In genomic region chr1:67572594-67573221, GRCh38 we compare ENCODE assay signal across 13 cellular contexts.
DNase-seq lines count a peak whose midpoint lies in the region; ATAC-seq and TF ChIP-seq lines count a peak whose summit lies in the region.
"Had no signal": no experiment of that assay in that cellular context is flagged by ENCODE, and none has a peak within 500 bp of the region (broad histone marks: within the 10 kb centered on the region; RNA-seq: fewer than 3 reads in every experiment).

No MANE protein-coding gene starts in this region.

- no peaks in the 10 kb centered on the region for H3K36me3 Mint-ChIP-seq in GM23338 (ENCODE audit: low read depth)
- no peaks in the 10 kb centered on the region for H3K36me3 Mint-ChIP-seq in activated T-cell treated with anti-CD3 and anti-CD28 coated beads, Interleukin-2, amount 50 U/mL, for 4 hours (ENCODE audit: insufficient read depth)

- no peaks in the 10 kb centered on the region for H4K20me1 ChIP-seq in GM23338 (replicated peaks; ENCODE audit: insufficient read depth)

- H3K27ac Mint-ChIP-seq in GM23338, result no peak overlapping the region
- H3K27ac Mint-ChIP-seq: dendritic cell treated with granulocyte-macrophage colony-stimulating factor and Interleukin-4, amounts not matched to agents 40 ng/mL and 50 ng/mL, for 4 days had no signal

- intact Hi-C loops in left cardiac atrium (cut with DNase I), result no loop called here

- ATAC-seq in GM23338 (peak; percentile 39; the same call in 2 of the 3 replicates), left cardiac atrium (peak; percentile 43 to 64)
- ATAC-seq in activated T-cell treated with anti-CD3 and anti-CD28 coated beads, Interleukin-2, amount 50 U/mL, for 4 hours, result no peak

- H3K9me3 Mint-ChIP-seq in GM23338, result no peaks in the 10 kb centered on the region
- no peaks in the 10 kb centered on the region for H3K9me3 Mint-ChIP-seq in activated T-cell treated with anti-CD3 and anti-CD28 coated beads, Interleukin-2, amount 50 U/mL, for 4 hours
- H3K9me3 Mint-ChIP-seq: dendritic cell treated with granulocyte-macrophage colony-stimulating factor and Interleukin-4, amounts not matched to agents 40 ng/mL and 50 ng/mL, for 4 days; neural crest cell had no signal

- H3K4me1 ChIP-seq in GM23338 (ENCODE audit: insufficient read depth) (no peaks in the 10 kb centered on the region), skeletal muscle satellite cell (ENCODE audit: control insufficient read depth, insufficient read depth, low read length) (peaks cover 42% of the 10 kb centered on the region)

- no peak for TF ChIP-seq CTCF in GM23338 (conservative IDR thresholded peaks at IDR 0.05; ENCODE audit: low read depth in 2 of 2)

- H3K4me1 Mint-ChIP-seq in GM23338, result peaks cover 6% of the 10 kb centered on the region; the same call in 2 of the 3 replicates
- H3K4me1 Mint-ChIP-seq in activated T-cell treated with anti-CD3 and anti-CD28 coated beads, Interleukin-2, amount 50 U/mL, for 4 hours (ENCODE audit: low read depth), result no peaks in the 10 kb centered on the region

- POLR2A ChIA-PET in HEK293T (lab: Yijun Ruan, JAX), result interaction anchor here (4.7 kb wide), 1 partner anchor 112 kb away, joined by 27 read pairs; the partner anchor contains the start of gene GADD45A

- H3K9me2 ChIP-seq in GM23338 (ENCODE audit: insufficient read depth), result no peaks in the 10 kb centered on the region

- H3K9ac ChIP-seq in skeletal muscle satellite cell (ENCODE audit: low read depth, low read length), result peak overlapping the region; percentile 12
- H3K9ac ChIP-seq: KMS-11 had no signal

- no peak overlapping the region for H3K27ac ChIP-seq in GM23338 (ENCODE audit: low read depth)
- H3K27ac ChIP-seq: KMS-11, suprapubic skin had no signal

- no peak for DNase-seq in GM23338 (ENCODE audit: low spot score)
- DNase-seq in NCI-H510A (lab: John Stamatoyannopoulos, UW), result peak; percentile 61
- no peak for DNase-seq in left cardiac atrium
- DNase-seq in HEK293T (ENCODE audit: extremely low spot score), result no peak
- no peak for DNase-seq in activated T-cell treated with anti-CD3 and anti-CD28 coated beads, Interleukin-2, amount 50 U/mL, for 4 hours
- DNase-seq in T1000 (lab: John Stamatoyannopoulos, UW), result no peak
- no peak for DNase-seq in amniotic stem cell (lab: John Stamatoyannopoulos, UW)
- DNase-seq: DMS153 had no signal

- H3K27me3 ChIP-seq in GM23338 (ENCODE audit: insufficient read depth) (no peaks in the 10 kb centered on the region), skeletal muscle satellite cell (ENCODE audit: control insufficient read depth, insufficient read depth, low read length) (no peaks in the 10 kb centered on the region)
- H3K27me3 ChIP-seq: suprapubic skin had no signal

- H3K4me2 ChIP-seq in GM23338 (no peak overlapping the region), skeletal muscle satellite cell (ENCODE audit: low read length) (no peak overlapping the region)
- H3K4me2 ChIP-seq: KMS-11 had no signal

- no peaks in the 10 kb centered on the region for H3K9me3 ChIP-seq in skeletal muscle satellite cell (replicated peaks; ENCODE audit: low read length)
- H3K9me3 ChIP-seq: suprapubic skin had no signal

- H3K79me2 ChIP-seq in GM23338 (replicated peaks; ENCODE audit: insufficient read depth), result no peaks in the 10 kb centered on the region

- CTCF ChIA-PET in HEK293T (lab: Yijun Ruan, JAX), result interaction anchor here (0.7 to 4.2 kb wide), 3 partner anchors 11 to 188 kb away, joined by 4 to 19 read pairs (median 11); no protein-coding TSS in a partner anchor

- no peak overlapping the region for H3K4me3 Mint-ChIP-seq in GM23338
- H3K4me3 Mint-ChIP-seq in activated T-cell treated with anti-CD3 and anti-CD28 coated beads, Interleukin-2, amount 50 U/mL, for 4 hours, result no peak overlapping the region
- H3K4me3 Mint-ChIP-seq: dendritic cell treated with granulocyte-macrophage colony-stimulating factor and Interleukin-4, amounts not matched to agents 40 ng/mL and 50 ng/mL, for 4 days; neural crest cell had no signal

- H3F3A ChIP-seq in GM23338 (replicated peaks; ENCODE audit: low read depth), result no peaks in the 10 kb centered on the region

- H3K27me3 Mint-ChIP-seq in GM23338 (ENCODE audit: insufficient read depth, low read depth, poor library complexity), result peaks cover 2% of the 10 kb centered on the region
- no peaks in the 10 kb centered on the region for H3K27me3 Mint-ChIP-seq in activated T-cell treated with anti-CD3 and anti-CD28 coated beads, Interleukin-2, amount 50 U/mL, for 4 hours (ENCODE audit: low read depth)
- H3K27me3 Mint-ChIP-seq: dendritic cell treated with granulocyte-macrophage colony-stimulating factor and Interleukin-4, amounts not matched to agents 40 ng/mL and 50 ng/mL, for 4 days had no signal

- no peak overlapping the region for H3K4me3 ChIP-seq in GM23338
- H3K4me3 ChIP-seq in skeletal muscle satellite cell (ENCODE audit: low read length), result no peak overlapping the region
- H3K4me3 ChIP-seq: suprapubic skin had no signal

- H3K36me3 ChIP-seq in GM23338 (ENCODE audit: insufficient read depth), result no peaks in the 10 kb centered on the region
- H3K36me3 ChIP-seq in skeletal muscle satellite cell (ENCODE audit: insufficient read depth, low read length), result no peaks in the 10 kb centered on the region
- H3K36me3 ChIP-seq: suprapubic skin had no signal

- no peak overlapping the region for H2AFZ ChIP-seq in GM23338

TF ChIP-seq in GM23338, 12 proteins besides CTCF, POLR2A, EP300 and RAD21:
- TF ChIP-seq CREB1 (CRISPR knock-in tag; IDR thresholded peaks at IDR 0.05; ENCODE audit: low read depth), result no peak
- TF ChIP-seq ZNF331 (CRISPR knock-in tag; IDR thresholded peaks at IDR 0.05; ENCODE audit: low read depth), result no peak

TF ChIP-seq in HEK293T, 16 proteins besides CTCF, POLR2A, EP300 and RAD21:
- TF ChIP-seq SUZ12 (IDR thresholded peaks at IDR 0.05) (no peak), FOXM1 (IDR thresholded peaks at IDR 0.05; ENCODE audit: borderline replicate concordance) (no peak), BHLHE40 (IDR thresholded peaks at IDR 0.05; ENCODE audit: borderline replicate concordance) (no peak), FOXA1 (IDR thresholded peaks at IDR 0.05) (no peak), LEF1 (IDR thresholded peaks at IDR 0.05; ENCODE audit: borderline replicate concordance) (no peak), ELF4 (IDR thresholded peaks at IDR 0.05) (no peak), SP1 (IDR thresholded peaks at IDR 0.05) (no peak), L3MBTL2 (conservative IDR thresholded peaks at IDR 0.05) (no peak), TARDBP (IDR thresholded peaks at IDR 0.05) (no peak)

Comparison
In these comparisons a context has a peak if more than half of its experiments do, and no peak if none do; other contexts are left out.
1. ATAC-seq: peak in GM23338 (single experiment) and left cardiac atrium (2 of 2); none in activated T-cell treated with anti-CD3 and anti-CD28 coated beads, Interleukin-2, amount 50 U/mL, for 4 hours (0 of 2).